ENCODE assay signal across 8 cellular contexts in the genomic region with DNA sequence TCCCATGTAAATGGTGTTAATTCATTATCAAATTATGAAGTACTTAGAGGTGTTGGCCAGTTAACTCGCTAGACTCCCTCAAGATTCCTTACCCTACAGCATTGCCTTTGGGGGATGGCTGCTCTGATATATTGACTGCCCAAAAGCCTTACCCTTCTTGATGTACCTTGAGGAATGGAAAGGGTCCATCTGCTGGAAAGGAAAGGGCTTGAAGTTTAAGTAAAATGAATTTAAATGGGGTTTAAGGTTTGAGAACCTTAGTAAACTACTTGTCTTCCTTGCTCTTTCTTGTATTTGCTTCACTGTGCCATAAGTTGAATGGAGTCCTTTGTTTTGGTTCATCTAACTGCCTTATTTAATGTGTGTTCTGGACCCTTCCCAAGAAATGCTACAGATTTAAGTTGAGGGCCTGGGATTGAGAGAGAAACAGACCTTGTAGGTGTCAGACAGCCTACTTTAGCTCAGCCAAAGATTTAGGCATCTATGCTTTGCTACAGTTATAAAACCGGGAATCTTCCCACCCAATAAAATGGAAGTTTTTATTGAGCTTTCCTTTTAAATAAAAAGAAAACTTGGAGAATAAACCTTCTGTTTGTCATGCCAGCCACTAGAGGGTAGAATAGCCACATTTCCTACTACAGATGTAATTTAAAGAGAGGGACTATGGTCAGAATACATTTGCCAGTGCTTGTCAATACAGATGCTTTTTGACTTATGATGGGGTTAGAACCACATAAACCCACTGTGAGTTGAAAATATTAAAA. TPM values are rescaled to one million over a fixed set of nuclear protein-coding genes. Genes with fewer than 3 reads are reported as not detected.
DNase-seq lines count a peak whose midpoint lies in the region; ATAC-seq and TF ChIP-seq lines count a peak whose summit lies in the region.

No MANE protein-coding gene starts in this region.

- 35 to 40% methylated on average over 2 of the region's 2 CpGs for WGBS in lower leg skin, 2 donors

- peak; percentile 73 for DNase-seq in NCI-H2107 treated with DMSO at 0.1 percent for 48 hours (lab: John Stamatoyannopoulos, UW; ENCODE audit: unreplicated experiment)
- no peak for DNase-seq in NCI-H2107 (lab: John Stamatoyannopoulos, UW)
- DNase-seq in NCI-H82 (lab: John Stamatoyannopoulos, UW): peak; percentile 61
- no peak for DNase-seq in colonic mucosa
- peak; percentile 60 for DNase-seq in medulla oblongata (ENCODE audit: extremely low spot score)
- DNase-seq in vagina (ENCODE audit: extremely low spot score in 2 of 2): no peak
- no peak for DNase-seq in lower leg skin (ENCODE audit: low spot score in 2 of 2)

- TF ChIP-seq POLR2A in vagina (IDR thresholded peaks at IDR 0.05) (no peak), lower leg skin (IDR thresholded peaks at IDR 0.05) (no peak)

- TF ChIP-seq CTCF in colonic mucosa (IDR thresholded peaks at IDR 0.05): peak; percentile 55
- peak; percentile 23 to 73 (median 57) for TF ChIP-seq CTCF in vagina (IDR thresholded peaks at IDR 0.05)
- peak in 1 of 3 donors; percentile 55 for TF ChIP-seq CTCF in lower leg skin (IDR thresholded peaks at IDR 0.05)

- H3K27me3 ChIP-seq in colonic mucosa (no peaks in the 10 kb centered on the region), vagina (no peaks in the 10 kb centered on the region)

- H3K9me3 ChIP-seq in colonic mucosa: no peaks in the 10 kb centered on the region
- H3K9me3 ChIP-seq in vagina: no peaks in the 10 kb centered on the region

- H3K9ac ChIP-seq in colonic mucosa (ENCODE audit: low read depth in 2 of 2, low read length in 2 of 2): no peak overlapping the region

- intact Hi-C loops in colonic mucosa (cut with DNase I): loop anchor here (2.0 to 10.0 kb wide), 2 partner anchors 122 to 412 kb away; no protein-coding TSS in a partner anchor
- intact Hi-C loops in vagina (cut with DNase I): loop anchor here (10.0 kb wide), 1 partner anchor 312 kb away; no protein-coding TSS in a partner anchor
- intact Hi-C loops in lower leg skin (cut with DNase I; ENCODE audit: low total_unique reads): no loop called here

- peak; percentile 62 for ATAC-seq in HG02943 (IDR thresholded peaks at IDR 0.05; ENCODE audit: low read depth, unreplicated experiment)

- H3K27ac ChIP-seq in colonic mucosa (peak overlapping the region; percentile 52), vagina (peak overlapping the region; percentile 49)

- H3K4me1 ChIP-seq in colonic mucosa: no peaks in the 10 kb centered on the region
- peaks cover 27% of the 10 kb centered on the region for H3K4me1 ChIP-seq in vagina

- H3K4me3 ChIP-seq in colonic mucosa (no peak overlapping the region), vagina (no peak overlapping the region), lower leg skin (ENCODE audit: low read depth, poor library complexity, severe bottlenecking) (no peak overlapping the region)

- no peaks in the 10 kb centered on the region for H3K36me3 ChIP-seq in colonic mucosa
- H3K36me3 ChIP-seq in vagina: no peaks in the 10 kb centered on the region

RNA-seq across cellular contexts. Expression of a gene that starts 25.3 kb away (rescaled TPM):
- total RNA-seq in colonic mucosa (10 to 100 TPM; 10.7 to 24.7 TPM), vagina (21.4 TPM), lower leg skin (10 to 100 TPM in 1 of 4 donors, 1 to 10 TPM in 3; 3.7 to 13.2 (median 7.5) TPM)

Comparison
In these comparisons a context has a peak if more than half of its experiments do, and no peak if none do; other contexts are left out.
1. DNase-seq: peak in NCI-H2107 treated with DMSO at 0.1 percent for 48 hours (single experiment), NCI-H82 (single experiment) and medulla oblongata (single experiment); none in NCI-H2107 (single experiment), colonic mucosa (single experiment), vagina (0 of 2) and lower leg skin (0 of 2).